ENCODE assay signal across 1 cellular context in the genomic region with DNA sequence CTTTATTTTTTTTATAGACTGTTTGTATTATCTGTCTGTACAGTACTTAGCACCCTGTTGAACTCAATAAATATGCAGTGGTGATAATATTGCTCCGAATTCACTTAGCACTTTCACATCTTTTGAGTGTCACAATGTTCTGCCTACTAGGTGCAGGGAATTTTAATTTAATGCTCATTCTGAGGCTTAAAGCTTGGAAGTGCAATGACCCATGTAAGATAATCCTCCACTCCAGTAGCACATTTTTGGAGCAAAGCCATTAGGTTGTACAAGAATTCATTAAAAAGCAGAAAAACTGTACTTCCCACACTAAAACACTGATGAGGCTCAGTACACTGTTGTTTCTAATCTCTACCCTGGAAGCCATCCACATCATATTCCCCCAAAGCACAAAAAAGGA.
TF ChIP-seq lines count a peak whose summit lies in the region.

No MANE protein-coding gene starts in this region.

TF ChIP-seq in HEK293, 187 proteins besides CTCF, POLR2A, EP300 and RAD21 (continued from another document):
- TF ChIP-seq, protein P1, sequence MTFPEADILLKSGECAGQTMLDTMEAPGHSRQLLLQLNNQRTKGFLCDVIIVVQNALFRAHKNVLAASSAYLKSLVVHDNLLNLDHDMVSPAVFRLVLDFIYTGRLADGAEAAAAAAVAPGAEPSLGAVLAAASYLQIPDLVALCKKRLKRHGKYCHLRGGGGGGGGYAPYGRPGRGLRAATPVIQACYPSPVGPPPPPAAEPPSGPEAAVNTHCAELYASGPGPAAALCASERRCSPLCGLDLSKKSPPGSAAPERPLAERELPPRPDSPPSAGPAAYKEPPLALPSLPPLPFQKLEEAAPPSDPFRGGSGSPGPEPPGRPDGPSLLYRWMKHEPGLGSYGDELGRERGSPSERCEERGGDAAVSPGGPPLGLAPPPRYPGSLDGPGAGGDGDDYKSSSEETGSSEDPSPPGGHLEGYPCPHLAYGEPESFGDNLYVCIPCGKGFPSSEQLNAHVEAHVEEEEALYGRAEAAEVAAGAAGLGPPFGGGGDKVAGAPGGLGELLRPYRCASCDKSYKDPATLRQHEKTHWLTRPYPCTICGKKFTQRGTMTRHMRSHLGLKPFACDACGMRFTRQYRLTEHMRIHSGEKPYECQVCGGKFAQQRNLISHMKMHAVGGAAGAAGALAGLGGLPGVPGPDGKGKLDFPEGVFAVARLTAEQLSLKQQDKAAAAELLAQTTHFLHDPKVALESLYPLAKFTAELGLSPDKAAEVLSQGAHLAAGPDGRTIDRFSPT (tag by site-specific recombination; IDR thresholded peaks at IDR 0.05) = no peak
- TF ChIP-seq, protein P2, sequence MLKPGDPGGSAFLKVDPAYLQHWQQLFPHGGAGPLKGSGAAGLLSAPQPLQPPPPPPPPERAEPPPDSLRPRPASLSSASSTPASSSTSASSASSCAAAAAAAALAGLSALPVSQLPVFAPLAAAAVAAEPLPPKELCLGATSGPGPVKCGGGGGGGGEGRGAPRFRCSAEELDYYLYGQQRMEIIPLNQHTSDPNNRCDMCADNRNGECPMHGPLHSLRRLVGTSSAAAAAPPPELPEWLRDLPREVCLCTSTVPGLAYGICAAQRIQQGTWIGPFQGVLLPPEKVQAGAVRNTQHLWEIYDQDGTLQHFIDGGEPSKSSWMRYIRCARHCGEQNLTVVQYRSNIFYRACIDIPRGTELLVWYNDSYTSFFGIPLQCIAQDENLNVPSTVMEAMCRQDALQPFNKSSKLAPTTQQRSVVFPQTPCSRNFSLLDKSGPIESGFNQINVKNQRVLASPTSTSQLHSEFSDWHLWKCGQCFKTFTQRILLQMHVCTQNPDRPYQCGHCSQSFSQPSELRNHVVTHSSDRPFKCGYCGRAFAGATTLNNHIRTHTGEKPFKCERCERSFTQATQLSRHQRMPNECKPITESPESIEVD (tag by site-specific recombination; IDR thresholded peaks at IDR 0.05) = peak; percentile 81
- TF ChIP-seq ATF2 (tag by site-specific recombination; IDR thresholded peaks at IDR 0.05; ENCODE audit: low read depth) = no peak
- TF ChIP-seq, protein P3, sequence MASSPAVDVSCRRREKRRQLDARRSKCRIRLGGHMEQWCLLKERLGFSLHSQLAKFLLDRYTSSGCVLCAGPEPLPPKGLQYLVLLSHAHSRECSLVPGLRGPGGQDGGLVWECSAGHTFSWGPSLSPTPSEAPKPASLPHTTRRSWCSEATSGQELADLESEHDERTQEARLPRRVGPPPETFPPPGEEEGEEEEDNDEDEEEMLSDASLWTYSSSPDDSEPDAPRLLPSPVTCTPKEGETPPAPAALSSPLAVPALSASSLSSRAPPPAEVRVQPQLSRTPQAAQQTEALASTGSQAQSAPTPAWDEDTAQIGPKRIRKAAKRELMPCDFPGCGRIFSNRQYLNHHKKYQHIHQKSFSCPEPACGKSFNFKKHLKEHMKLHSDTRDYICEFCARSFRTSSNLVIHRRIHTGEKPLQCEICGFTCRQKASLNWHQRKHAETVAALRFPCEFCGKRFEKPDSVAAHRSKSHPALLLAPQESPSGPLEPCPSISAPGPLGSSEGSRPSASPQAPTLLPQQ (tag by site-specific recombination; IDR thresholded peaks at IDR 0.05) = no peak
